In the genomic region with DNA sequence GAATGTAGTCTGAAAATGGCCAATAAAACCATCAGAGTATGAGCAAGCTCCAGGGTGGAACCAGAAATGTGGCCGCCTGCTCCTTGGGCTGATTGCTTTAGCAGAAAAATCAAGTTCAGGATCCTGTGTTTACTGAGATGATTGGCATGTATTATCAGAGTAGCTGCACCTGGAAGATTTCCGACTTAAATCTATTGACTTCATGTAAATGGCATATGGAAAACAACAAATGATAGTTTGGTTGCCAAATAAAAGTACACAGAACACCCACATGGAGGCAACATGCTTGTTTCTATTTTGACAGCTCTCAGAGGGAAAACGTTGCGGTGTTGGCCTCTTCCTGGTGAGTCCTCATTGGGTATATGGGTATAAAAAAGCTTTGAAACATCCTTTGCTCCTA, we compare ENCODE assay signal across 27 cellular contexts. TPM values are rescaled to one million over a fixed set of nuclear protein-coding genes. Genes with fewer than 3 reads are reported as not detected.
A peak's percentile ranks its signal among the peaks of the same experiment; 100 is the strongest.
DNase-seq lines count a peak whose midpoint lies in the region; ATAC-seq and TF ChIP-seq lines count a peak whose summit lies in the region.
"Had no signal": no experiment of that assay in that cellular context is flagged by ENCODE, and none has a peak within 500 bp of the region (broad histone marks: within the 10 kb centered on the region; RNA-seq: fewer than 3 reads in every experiment).

No MANE protein-coding gene starts in this region.

- H4K20me1 ChIP-seq in BLaER1 (no peaks in the 10 kb centered on the region), osteoblast (ENCODE audit: insufficient read depth, low read length) (no peaks in the 10 kb centered on the region)

- H3K27ac ChIP-seq in BLaER1 (0 out of 2 replicates have a peak overlapping the region, but pooled peaks have one; percentile 37), osteoblast (ENCODE audit: low read depth, low read length) (no peak overlapping the region), dorsolateral prefrontal cortex (no peak overlapping the region)
- H3K27ac ChIP-seq: hepatocyte, ovary had no signal

- H3K27me3 ChIP-seq in BLaER1: no peaks in the 10 kb centered on the region
- H3K27me3 ChIP-seq in osteoblast (ENCODE audit: insufficient read depth, low read length): no peaks in the 10 kb centered on the region
- H3K27me3 ChIP-seq in dorsolateral prefrontal cortex: peaks cover 0 to 5% (median 0%) of the 10 kb centered on the region in 45 donors
- H3K27me3 ChIP-seq: esophagus squamous epithelium, gastrocnemius medialis, hepatocyte, ovary, testis had no signal

- peak overlapping the region; percentile 59 for H3K4me2 ChIP-seq in BLaER1
- no peak overlapping the region for H3K4me2 ChIP-seq in osteoblast (ENCODE audit: insufficient read depth, low read length)
- H3K4me2 ChIP-seq: hepatocyte had no signal

- peak overlapping the region; percentile 30; the same call in 1 of the 2 replicates for H3K9ac ChIP-seq in BLaER1

- H3K4me1 ChIP-seq in BLaER1 (peaks cover 23% of the 10 kb centered on the region), osteoblast (ENCODE audit: insufficient read depth, low read length) (no peaks in the 10 kb centered on the region)

- H3K4me3 ChIP-seq in BLaER1: no peak overlapping the region
- H3K4me3 ChIP-seq in GM12865 (ENCODE audit: low read depth, low read length): no peak overlapping the region
- H3K4me3 ChIP-seq in osteoblast (ENCODE audit: insufficient read depth, low read length): no peak overlapping the region
- H3K4me3 ChIP-seq in dorsolateral prefrontal cortex: no peak overlapping the region
- H3K4me3 ChIP-seq: esophagus squamous epithelium, gastrocnemius medialis, hepatocyte, mucosa of descending colon, ovary, testis had no signal

- DNase-seq in GM12865 (ENCODE audit: low read depth) (peak; percentile 11), NOMO-1 treated with DMSO at 0.1 percent for 48 hours (lab: John Stamatoyannopoulos, UW; ENCODE audit: unreplicated experiment) (peak; percentile 55), osteoblast (ENCODE audit: insufficient read length, low spot score, missing footprints) (no peak), dorsolateral prefrontal cortex (no peak)
- no peak for DNase-seq in activated CD4-positive, CD25-positive, alpha-beta regulatory T cell (lab: John Stamatoyannopoulos, UW)
- DNase-seq: ACHN; activated CD4-positive, alpha-beta T cell treated with anti-CD3 and anti-CD28 coated beads, Interleukin-2, amount 50 U/mL, for 48 hours; activated CD4-positive, CD25-positive, alpha-beta regulatory T cell treated with anti-CD3 and anti-CD28 coated beads, Interleukin-2, amount 50 U/mL, for 72 hours; activated CD8-positive, alpha-beta memory T cell treated with anti-CD3 and anti-CD28 coated beads, Interleukin-2, amount 50 U/mL, for 4 hours; activated naive CD4-positive, alpha-beta T cell treated with Interleukin-2 at 50 U/mL for 16 hours; esophagus squamous epithelium; gastrocnemius medialis; KBM-7; mammary epithelial cell; mucosa of descending colon; NCI-H2029 treated with DMSO at 0.1 percent for 48 hours; NCI-H226; NCI-H748 treated with DMSO at 0.1 percent for 48 hours; ovary; stimulated activated CD4-positive, alpha-beta T cell treated with anti-CD3 and anti-CD28 coated beads, Interleukin-1b, Interleukin-23, amount 100 ng/mL, for 48 hours; stimulated activated naive CD8-positive, alpha-beta T cell treated with anti-CD3 and anti-CD28 coated beads, Interleukin-15, Interleukin-2, amounts not matched to agents 100 U/mL and 50 U/mL, for 24 hours; testis had no signal

- peaks cover 8% of the 10 kb centered on the region for H3K9me3 ChIP-seq in BLaER1
- no peaks in the 10 kb centered on the region for H3K9me3 ChIP-seq in osteoblast (ENCODE audit: low read depth, low read length)
- H3K9me3 ChIP-seq: esophagus squamous epithelium, gastrocnemius medialis, mucosa of descending colon, ovary, testis had no signal

- no peak for ATAC-seq in GM21619 (IDR thresholded peaks at IDR 0.05; ENCODE audit: unreplicated experiment)
- ATAC-seq: mucosa of descending colon; natural killer cell treated with Interleukin-12 subunit alpha and Interleukin-12 subunit beta and Interleukin-15 and Interleukin-18, amount 100 ng/mL, for 72 hours; SK-N-SH treated with all-trans-retinoic acid at 6 μM for 48 hours; stimulated activated naive CD8-positive, alpha-beta T cell treated with anti-CD3 and anti-CD28 coated beads, Interleukin-15, Interleukin-2, amounts not matched to agents 100 U/mL and 50 U/mL, for 24 hours had no signal

- TF ChIP-seq CTCF in GM12865 (IDR thresholded peaks at IDR 0.05; ENCODE audit: insufficient read depth, low read depth, low read length, missing control alignments) (no peak), osteoblast (IDR thresholded peaks at IDR 0.05; ENCODE audit: extremely low read depth, low read depth, low read length) (no peak), dorsolateral prefrontal cortex (IDR thresholded peaks at IDR 0.05 in 54 of 56, conservative IDR thresholded peaks at IDR 0.05 in 2 of 56; ENCODE audit: low read depth in 1 of 56, partially characterized antibody in 56 of 56) (no peak)

- no peaks in the 10 kb centered on the region for H3K79me2 ChIP-seq in osteoblast (ENCODE audit: insufficient read depth, low read length)
- H3K79me2 ChIP-seq: hepatocyte had no signal

- H3K36me3 ChIP-seq in BLaER1 (no peaks in the 10 kb centered on the region), osteoblast (ENCODE audit: insufficient read depth, low read length) (no peaks in the 10 kb centered on the region)
- H3K36me3 ChIP-seq: esophagus squamous epithelium, gastrocnemius medialis, ovary had no signal

- H2AFZ ChIP-seq in osteoblast (ENCODE audit: low read length): peak overlapping the region; percentile 41
- H2AFZ ChIP-seq: hepatocyte had no signal

- intact Hi-C loops in dorsolateral prefrontal cortex (cut with DNase I): no loop called here

RNA-seq across cellular contexts. Expression of a gene that starts 31.3 kb away (rescaled TPM):
- total RNA-seq in osteoblast (32.6 and 40.7 TPM in 2 replicates), dorsolateral prefrontal cortex (10 to 100 TPM in 77 of 120 experiments, 1 to 10 TPM in 43; 6.0 to 19.2 (median 11.0) TPM)

Comparison
In these comparisons a context has a peak if more than half of its experiments do, and no peak if none do; other contexts are left out.
1. DNase-seq: peak in GM12865 (single experiment) and NOMO-1 treated with DMSO at 0.1 percent for 48 hours (single experiment); none in osteoblast (single experiment), activated CD4-positive, CD25-positive, alpha-beta regulatory T cell (0 of 4) and dorsolateral prefrontal cortex (0 of 10).